ENCODE assay signal across 26 cellular contexts in genomic region chr5:59816901-59817300, GRCh38.
"Had no signal": no experiment of that assay in that cellular context is flagged by ENCODE, and none has a peak within 500 bp of the region (broad histone marks: within the 10 kb centered on the region; RNA-seq: fewer than 3 reads in every experiment).

No MANE protein-coding gene starts in this region.

- H3K4me1 Mint-ChIP-seq: activated CD4-positive, alpha-beta T cell treated with anti-CD3 and anti-CD28 coated beads for 36 hours; activated CD4-positive, alpha-beta T cell treated with anti-CD3 and anti-CD28 coated beads, Interleukin-2, amount 10 ng/mL, durations not matched to agents 24 days and 14 days; activated CD8-positive, alpha-beta memory T cell treated with anti-CD3 and anti-CD28 coated beads, Interleukin-2, amount 10 ng/mL, durations not matched to agents 7 days and 5 days; activated naive CD4-positive, alpha-beta T cell treated with anti-CD3 and anti-CD28 coated beads, Interleukin-2, amount 50 U/mL, for 24 hours; activated naive CD8-positive, alpha-beta T cell treated with anti-CD3 and anti-CD28 coated beads, Interleukin-2, amount 50 U/mL, for 24 hours had no signal

- H3K4me3 ChIP-seq: adrenal gland, body of pancreas had no signal

- H3K9me3 ChIP-seq: adrenal gland, body of pancreas had no signal

- H3K27ac Mint-ChIP-seq: activated CD4-positive, alpha-beta memory T cell treated with anti-CD3 and anti-CD28 coated beads for 36 hours; activated CD4-positive, alpha-beta T cell treated with anti-CD3 and anti-CD28 coated beads for 36 hours; activated CD4-positive, alpha-beta T cell treated with anti-CD3 and anti-CD28 coated beads, Interleukin-2, amount 10 ng/mL, durations not matched to agents 24 days and 14 days; activated CD8-positive, alpha-beta memory T cell treated with anti-CD3 and anti-CD28 coated beads, Interleukin-2, amount 10 ng/mL, durations not matched to agents 7 days and 5 days; activated CD8-positive, alpha-beta T cell treated with anti-CD3 and anti-CD28 coated beads, Interleukin-2, amount 10 ng/mL, durations not matched to agents 7 days and 5 days; activated naive CD4-positive, alpha-beta T cell treated with anti-CD3 and anti-CD28 coated beads for 36 hours; activated naive CD4-positive, alpha-beta T cell treated with anti-CD3 and anti-CD28 coated beads, Interleukin-2, amount 50 U/mL, for 24 hours; activated naive CD8-positive, alpha-beta T cell treated with anti-CD3 and anti-CD28 coated beads for 36 hours; activated naive CD8-positive, alpha-beta T cell treated with anti-CD3 and anti-CD28 coated beads, Interleukin-2, amount 50 U/mL, for 24 hours; activated T-helper 1 cell treated with anti-CD3 and anti-CD28 coated beads, Interleukin-12 subunit alpha, Interleukin-12 subunit beta, Interleukin-2, Interleukin-4 antibody, amounts not matched to agents 30 ng/mL and 10 ng/mL and 1 ng/mL, durations not matched to agents 14 hours and 24 hours and 36 hours; activated T-helper 2 cell treated with anti-CD3 and anti-CD28 coated beads, Interferon-gamma antibody, Interleukin-2, Interleukin-4, amounts not matched to agents 10 μg/mL and 5 μg/mL and 100 μg/mL, durations not matched to agents 14 hours and 24 hours and 36 hours had no signal

- H3K27ac ChIP-seq: adrenal gland, body of pancreas, epithelial cell of prostate had no signal

- H3K27me3 ChIP-seq: adrenal gland, body of pancreas had no signal

- DNase-seq: activated CD4-positive, alpha-beta memory T cell treated with anti-CD3 and anti-CD28 coated beads for 36 hours; activated CD4-positive, alpha-beta T cell treated with anti-CD3 and anti-CD28 coated beads for 36 hours; activated CD4-positive, alpha-beta T cell treated with anti-CD3 and anti-CD28 coated beads, Interleukin-2, amount 10 ng/mL, durations not matched to agents 24 days and 14 days; activated CD4-positive, CD25-positive, alpha-beta regulatory T cell; activated CD4-positive, CD25-positive, alpha-beta regulatory T cell treated with anti-CD3 and anti-CD28 coated beads, Interleukin-2, amount 50 U/mL, for 72 hours; activated CD8-positive, alpha-beta memory T cell treated with anti-CD3 and anti-CD28 coated beads, Interleukin-2, amount 10 ng/mL, durations not matched to agents 7 days and 5 days; activated CD8-positive, alpha-beta memory T cell treated with anti-CD3 and anti-CD28 coated beads, Interleukin-2, amount 50 U/mL, for 4 hours; activated CD8-positive, alpha-beta T cell treated with anti-CD3 and anti-CD28 coated beads, Interleukin-2, amount 10 ng/mL, durations not matched to agents 7 days and 5 days; activated effector memory CD4-positive, alpha-beta T cell treated with anti-CD3 and anti-CD28 coated beads, Interleukin-2, amount 50 U/mL, for 16 hours; activated naive CD4-positive, alpha-beta T cell treated with anti-CD3 and anti-CD28 coated beads for 36 hours; activated naive CD8-positive, alpha-beta T cell treated with anti-CD3 and anti-CD28 coated beads for 36 hours; activated naive CD8-positive, alpha-beta T cell treated with anti-CD3 and anti-CD28 coated beads, Interleukin-2, amount 50 U/mL, for 24 hours; activated T-cell treated with anti-CD3 and anti-CD28 coated beads, Interleukin-2, amount 50 U/mL, for 1 hour; activated T-cell treated with anti-CD3 and anti-CD28 coated beads, Interleukin-2, amount 50 U/mL, for 48 hours; adrenal gland; amygdala; aorta; body of pancreas; cortex of kidney; effector CD8-positive, alpha-beta T cell; foreskin fibroblast; T-helper 2 cell had no signal

- H3K9me3 Mint-ChIP-seq: activated CD4-positive, alpha-beta memory T cell treated with anti-CD3 and anti-CD28 coated beads for 36 hours; activated CD4-positive, alpha-beta T cell treated with anti-CD3 and anti-CD28 coated beads, Interleukin-2, amount 10 ng/mL, durations not matched to agents 24 days and 14 days; activated naive CD4-positive, alpha-beta T cell treated with anti-CD3 and anti-CD28 coated beads for 36 hours; activated naive CD4-positive, alpha-beta T cell treated with anti-CD3 and anti-CD28 coated beads, Interleukin-2, amount 50 U/mL, for 24 hours; activated naive CD8-positive, alpha-beta T cell treated with anti-CD3 and anti-CD28 coated beads for 36 hours; activated naive CD8-positive, alpha-beta T cell treated with anti-CD3 and anti-CD28 coated beads, Interleukin-2, amount 50 U/mL, for 24 hours; activated T-helper 1 cell treated with anti-CD3 and anti-CD28 coated beads, Interleukin-12 subunit alpha, Interleukin-12 subunit beta, Interleukin-2, Interleukin-4 antibody, amounts not matched to agents 30 ng/mL and 10 ng/mL and 1 ng/mL, durations not matched to agents 14 hours and 24 hours and 36 hours; activated T-helper 2 cell treated with anti-CD3 and anti-CD28 coated beads, Interferon-gamma antibody, Interleukin-2, Interleukin-4, amounts not matched to agents 10 μg/mL and 5 μg/mL and 100 μg/mL, durations not matched to agents 14 hours and 24 hours and 36 hours had no signal

- H3K36me3 Mint-ChIP-seq: activated CD4-positive, alpha-beta memory T cell treated with anti-CD3 and anti-CD28 coated beads for 36 hours; activated CD8-positive, alpha-beta memory T cell treated with anti-CD3 and anti-CD28 coated beads, Interleukin-2, amount 10 ng/mL, durations not matched to agents 7 days and 5 days; activated naive CD4-positive, alpha-beta T cell treated with anti-CD3 and anti-CD28 coated beads, Interleukin-2, amount 50 U/mL, for 24 hours; activated naive CD8-positive, alpha-beta T cell treated with anti-CD3 and anti-CD28 coated beads for 36 hours had no signal

- H3K4me1 ChIP-seq: adrenal gland had no signal

- H3K36me3 ChIP-seq: adrenal gland had no signal

- H3K4me3 Mint-ChIP-seq: activated CD4-positive, alpha-beta memory T cell treated with anti-CD3 and anti-CD28 coated beads for 36 hours; activated CD4-positive, alpha-beta T cell treated with anti-CD3 and anti-CD28 coated beads for 36 hours; activated CD4-positive, alpha-beta T cell treated with anti-CD3 and anti-CD28 coated beads, Interleukin-2, amount 10 ng/mL, durations not matched to agents 24 days and 14 days; activated CD8-positive, alpha-beta memory T cell treated with anti-CD3 and anti-CD28 coated beads, Interleukin-2, amount 10 ng/mL, durations not matched to agents 7 days and 5 days; activated CD8-positive, alpha-beta T cell treated with anti-CD3 and anti-CD28 coated beads, Interleukin-2, amount 10 ng/mL, durations not matched to agents 7 days and 5 days; activated naive CD4-positive, alpha-beta T cell treated with anti-CD3 and anti-CD28 coated beads for 36 hours; activated naive CD4-positive, alpha-beta T cell treated with anti-CD3 and anti-CD28 coated beads, Interleukin-2, amount 50 U/mL, for 24 hours; activated naive CD8-positive, alpha-beta T cell treated with anti-CD3 and anti-CD28 coated beads for 36 hours; activated naive CD8-positive, alpha-beta T cell treated with anti-CD3 and anti-CD28 coated beads, Interleukin-2, amount 50 U/mL, for 24 hours; activated T-helper 1 cell treated with anti-CD3 and anti-CD28 coated beads, Interleukin-12 subunit alpha, Interleukin-12 subunit beta, Interleukin-2, Interleukin-4 antibody, amounts not matched to agents 30 ng/mL and 10 ng/mL and 1 ng/mL, durations not matched to agents 14 hours and 24 hours and 36 hours had no signal
